In genomic region chr5:176446884-176447537, GRCh38 we compare ENCODE assay signal across 8 cellular contexts. TPM values are rescaled to one million over a fixed set of nuclear protein-coding genes. Genes with fewer than 3 reads are reported as not detected.
A peak's percentile ranks its signal among the peaks of the same experiment; 100 is the strongest.
DNase-seq lines count a peak whose midpoint lies in the region; TF ChIP-seq lines count a peak whose summit lies in the region.

No MANE protein-coding gene starts in this region.

- H3K9me3 Mint-ChIP-seq in activated T-helper 2 cell treated with anti-CD3 and anti-CD28 coated beads, Interferon-gamma antibody, Interleukin-2, Interleukin-4, amounts not matched to agents 10 μg/mL and 5 μg/mL and 100 μg/mL, durations not matched to agents 14 hours and 24 hours and 36 hours = no peaks in the 10 kb centered on the region

- H3K27ac ChIP-seq in C4-2B (peak overlapping the region; percentile 96), HUES6 (ENCODE audit: low read depth, low read length) (peak overlapping the region; percentile 79; the same call in 1 of the 2 replicates), left ventricle myocardium inferior (replicated peaks) (peak overlapping the region; percentile 95)

- intact Hi-C loops in activated T-helper 2 cell treated with anti-CD3 and anti-CD28 coated beads, Interferon-gamma antibody, Interleukin-2, Interleukin-4, amounts not matched to agents 10 μg/mL and 5 μg/mL and 100 μg/mL, durations not matched to agents 14 hours and 24 hours and 36 hours (cut with micrococcal nuclease) = no loop called here
- intact Hi-C loops in left ventricle myocardium inferior (cut with micrococcal nuclease) = no loop called here

- H3K4me1 Mint-ChIP-seq in activated T-helper 2 cell treated with anti-CD3 and anti-CD28 coated beads, Interferon-gamma antibody, Interleukin-2, Interleukin-4, amounts not matched to agents 10 μg/mL and 5 μg/mL and 100 μg/mL, durations not matched to agents 14 hours and 24 hours and 36 hours (ENCODE audit: low read depth) = peaks cover 22% of the 10 kb centered on the region

- H3K27me3 Mint-ChIP-seq in activated T-helper 2 cell treated with anti-CD3 and anti-CD28 coated beads, Interferon-gamma antibody, Interleukin-2, Interleukin-4, amounts not matched to agents 10 μg/mL and 5 μg/mL and 100 μg/mL, durations not matched to agents 14 hours and 24 hours and 36 hours (ENCODE audit: low read depth) = no peaks in the 10 kb centered on the region

- peak overlapping the region; percentile 99 for H3K27ac Mint-ChIP-seq in activated T-helper 2 cell treated with anti-CD3 and anti-CD28 coated beads, Interferon-gamma antibody, Interleukin-2, Interleukin-4, amounts not matched to agents 10 μg/mL and 5 μg/mL and 100 μg/mL, durations not matched to agents 14 hours and 24 hours and 36 hours

- H3K4me1 ChIP-seq in HUES6 (ENCODE audit: control insufficient read depth, insufficient read depth, low read length) = peaks cover 7% of the 10 kb centered on the region
- peaks cover 48% of the 10 kb centered on the region for H3K4me1 ChIP-seq in left ventricle myocardium inferior

- peak overlapping the region; percentile 96 for H3K4me3 Mint-ChIP-seq in activated T-helper 2 cell treated with anti-CD3 and anti-CD28 coated beads, Interferon-gamma antibody, Interleukin-2, Interleukin-4, amounts not matched to agents 10 μg/mL and 5 μg/mL and 100 μg/mL, durations not matched to agents 14 hours and 24 hours and 36 hours (ENCODE audit: low read depth)

- no peaks in the 10 kb centered on the region for H3K36me3 ChIP-seq in HUES6 (ENCODE audit: control insufficient read depth, insufficient read depth, low read length)
- peaks cover 5% of the 10 kb centered on the region for H3K36me3 ChIP-seq in left ventricle myocardium inferior

- H3K27me3 ChIP-seq in HUES6 (ENCODE audit: control insufficient read depth, insufficient read depth, low read length) (no peaks in the 10 kb centered on the region), left ventricle myocardium inferior (ENCODE audit: low read depth) (no peaks in the 10 kb centered on the region)

- DNase-seq in activated T-helper 2 cell treated with anti-CD3 and anti-CD28 coated beads, Interferon-gamma antibody, Interleukin-2, Interleukin-4, amounts not matched to agents 10 μg/mL and 5 μg/mL and 100 μg/mL, durations not matched to agents 14 hours and 24 hours and 36 hours (ENCODE audit: low spot score) = no peak
- no peak for DNase-seq in left ventricle myocardium inferior
- DNase-seq in skeletal muscle cell (ENCODE audit: low read depth) = no peak
- no peak for DNase-seq in NCI-H1930 (lab: John Stamatoyannopoulos, UW)
- no peak for DNase-seq in SW480 (ENCODE audit: low spot score)
- DNase-seq in NCI-H187 treated with DMSO at 0.1 percent for 48 hours (lab: John Stamatoyannopoulos, UW) = no peak

- H3K9ac ChIP-seq in HUES6 (ENCODE audit: low read length) = peak overlapping the region; percentile 81

- peak overlapping the region; percentile 89 for H3K4me3 ChIP-seq in HUES6 (ENCODE audit: low read depth, low read length)
- H3K4me3 ChIP-seq in left ventricle myocardium inferior = peak overlapping the region; percentile 95
- peak overlapping the region; percentile 99 for H3K4me3 ChIP-seq in skeletal muscle cell (ENCODE audit: low read depth, low read length)

- H3K9me3 ChIP-seq in HUES6 (ENCODE audit: control insufficient read depth, insufficient read depth, low read depth, low read length) (no peaks in the 10 kb centered on the region), left ventricle myocardium inferior (replicated peaks) (no peaks in the 10 kb centered on the region)

- H3K36me3 Mint-ChIP-seq in activated T-helper 2 cell treated with anti-CD3 and anti-CD28 coated beads, Interferon-gamma antibody, Interleukin-2, Interleukin-4, amounts not matched to agents 10 μg/mL and 5 μg/mL and 100 μg/mL, durations not matched to agents 14 hours and 24 hours and 36 hours (ENCODE audit: low read depth) = peaks cover 15% of the 10 kb centered on the region

- TF ChIP-seq CTCF in C4-2B (conservative IDR thresholded peaks at IDR 0.05) = no peak
- no peak for TF ChIP-seq CTCF in left ventricle myocardium inferior (IDR thresholded peaks at IDR 0.05; ENCODE audit: borderline replicate concordance)

RNA-seq across cellular contexts. Expression of gene FAF2, which starts 1.2 kb away (rescaled TPM):
- total RNA-seq in activated T-helper 2 cell treated with anti-CD3 and anti-CD28 coated beads, Interferon-gamma antibody, Interleukin-2, Interleukin-4, amounts not matched to agents 10 μg/mL and 5 μg/mL and 100 μg/mL, durations not matched to agents 14 hours and 24 hours and 36 hours = 39.4 and 44.1 TPM in 2 replicates
- total RNA-seq in left ventricle myocardium inferior = 13.0 TPM

RNA-seq across cellular contexts. Expression of gene CLTB, which starts 30.7 kb away (rescaled TPM):
- total RNA-seq in activated T-helper 2 cell treated with anti-CD3 and anti-CD28 coated beads, Interferon-gamma antibody, Interleukin-2, Interleukin-4, amounts not matched to agents 10 μg/mL and 5 μg/mL and 100 μg/mL, durations not matched to agents 14 hours and 24 hours and 36 hours = 47.9 and 57.9 TPM in 2 replicates
- 216 TPM for total RNA-seq in left ventricle myocardium inferior

RNA-seq across cellular contexts. Expression of gene HIGD2A, which starts 58.5 kb away (rescaled TPM):
- total RNA-seq in activated T-helper 2 cell treated with anti-CD3 and anti-CD28 coated beads, Interferon-gamma antibody, Interleukin-2, Interleukin-4, amounts not matched to agents 10 μg/mL and 5 μg/mL and 100 μg/mL, durations not matched to agents 14 hours and 24 hours and 36 hours = 102 and 105 TPM in 2 replicates
- total RNA-seq in left ventricle myocardium inferior = 217 TPM

RNA-seq across cellular contexts. Expression of gene NOP16, which starts 58.6 kb away (rescaled TPM):
- 79.6 and 84.0 TPM in 2 replicates for total RNA-seq in activated T-helper 2 cell treated with anti-CD3 and anti-CD28 coated beads, Interferon-gamma antibody, Interleukin-2, Interleukin-4, amounts not matched to agents 10 μg/mL and 5 μg/mL and 100 μg/mL, durations not matched to agents 14 hours and 24 hours and 36 hours
- 19.1 TPM for total RNA-seq in left ventricle myocardium inferior
